ENCODE assay signal across 34 cellular contexts in genomic region chr20:17799575-17799974, GRCh38.
"Had no signal": no experiment of that assay in that cellular context is flagged by ENCODE, and none has a peak within 500 bp of the region (broad histone marks: within the 10 kb centered on the region; RNA-seq: fewer than 3 reads in every experiment).

No MANE protein-coding gene starts in this region.

- H3K4me3 ChIP-seq: MG63 had no signal

- H3K9ac ChIP-seq: KMS-11 had no signal

- H3K36me3 ChIP-seq: MG63 had no signal

- DNase-seq: Karpas-422, Kasumi-1, MG63, MM.1S, MV-4-11, NCI-H1048, NCI-H1092, NCI-H1092 treated with DMSO at 0.1 percent for 48 hours, NCI-H1105, NCI-H1105 treated with DMSO at 0.1 percent for 48 hours, NCI-H1417, NCI-H1417 treated with DMSO at 0.1 percent for 48 hours, NCI-H1436, NCI-H1436 treated with DMSO at 0.1 percent for 48 hours, NCI-H146, NCI-H1694, NCI-H1694 treated with DMSO at 0.1 percent for 48 hours, NCI-H187, NCI-H187 treated with DMSO at 0.1 percent for 48 hours, NCI-H1930, NCI-H2029, NCI-H2029 treated with DMSO at 0.1 percent for 48 hours, NCI-H2081, NCI-H2081 treated with DMSO at 0.1 percent for 48 hours, NCI-H2107, NCI-H2171, NCI-H2171 treated with DMSO at 0.1 percent for 48 hours, NCI-H2227 treated with DMSO at 0.1 percent for 48 hours, NCI-H226, NCI-H345, NCI-H446, NCI-H446 treated with DMSO at 0.1 percent for 48 hours, NCI-H510A had no signal

- H3K4me2 ChIP-seq: KMS-11 had no signal

- H3K27me3 ChIP-seq: MG63 had no signal

- H3K9me3 ChIP-seq: MG63 had no signal

- H3K27ac ChIP-seq: KMS-11 had no signal
